17 cellular contexts compared by ENCODE assay signal in the genomic region with DNA sequence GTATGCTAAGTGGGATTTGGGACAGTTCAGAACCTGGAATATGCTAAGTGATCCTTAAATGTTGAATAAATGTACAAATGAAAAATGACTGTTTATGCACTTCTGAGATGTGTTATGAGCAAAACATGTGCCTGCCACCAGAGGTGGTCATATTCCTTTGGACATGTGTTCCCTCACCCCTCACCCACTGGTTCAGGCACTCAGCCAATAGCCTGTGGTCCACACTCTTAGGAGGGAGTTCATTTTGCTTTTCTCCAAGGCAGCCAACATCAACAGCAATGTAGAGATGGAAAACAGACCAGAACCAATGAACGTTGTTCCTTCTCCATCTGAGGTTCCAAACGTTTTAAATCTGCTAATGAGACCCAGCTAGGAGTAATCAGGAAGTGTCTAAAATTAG.
"Had no signal": no experiment of that assay in that cellular context is flagged by ENCODE, and none has a peak within 500 bp of the region (broad histone marks: within the 10 kb centered on the region; RNA-seq: fewer than 3 reads in every experiment).

No MANE protein-coding gene starts in this region.

- H3K4me3 Mint-ChIP-seq: activated CD4-positive, alpha-beta T cell treated with anti-CD3 and anti-CD28 coated beads, Interleukin-2, amount 10 ng/mL, durations not matched to agents 7 days and 5 days; activated naive CD4-positive, alpha-beta T cell treated with anti-CD3 and anti-CD28 coated beads for 36 hours; activated T-cell treated with anti-CD3 and anti-CD28 coated beads, Interleukin-2, amount 50 U/mL, for 4 hours; naive thymus-derived CD8-positive, alpha-beta T cell; stimulated activated effector memory CD8-positive, alpha-beta T cell treated with anti-CD3 and anti-CD28 coated beads, Interleukin-12 subunit alpha, Interleukin-12 subunit beta, amount 100 ng/mL, for 72 hours had no signal

- H3K4me1 Mint-ChIP-seq: stimulated activated effector memory CD8-positive, alpha-beta T cell treated with anti-CD3 and anti-CD28 coated beads, Interleukin-12 subunit alpha, Interleukin-12 subunit beta, amount 100 ng/mL, for 72 hours had no signal

- H3K27me3 ChIP-seq: cardiac muscle cell, gastrocnemius medialis, heart left ventricle, sigmoid colon, stomach had no signal

- H3K9me3 ChIP-seq: gastrocnemius medialis, heart left ventricle, left ventricle myocardium inferior, mucosa of descending colon, sigmoid colon, stomach had no signal

- H3K27ac ChIP-seq: cardiac muscle cell, epithelial cell of prostate, gastrocnemius medialis, heart left ventricle, left ventricle myocardium inferior, stomach had no signal

- DNase-seq: activated CD4-positive, alpha-beta T cell treated with anti-CD3 and anti-CD28 coated beads, Interleukin-2, amount 10 ng/mL, durations not matched to agents 7 days and 5 days; activated CD8-positive, alpha-beta memory T cell treated with anti-CD3 and anti-CD28 coated beads, Interleukin-2, amount 50 U/mL, for 4 hours; activated naive CD4-positive, alpha-beta T cell treated with anti-CD3 and anti-CD28 coated beads for 36 hours; activated T-cell treated with anti-CD3 and anti-CD28 coated beads, Interleukin-2, amount 50 U/mL, for 4 hours; gastrocnemius medialis; heart left ventricle; kidney glomerular epithelial cell; left ventricle myocardium inferior; mucosa of descending colon; naive thymus-derived CD8-positive, alpha-beta T cell; sigmoid colon; stimulated activated CD4-positive, alpha-beta T cell treated with anti-CD3 and anti-CD28 coated beads, Interleukin-4, amount 100 ng/mL, for 24 hours; stomach; trophoblast cell had no signal

- H3K27ac Mint-ChIP-seq: activated CD4-positive, alpha-beta T cell treated with anti-CD3 and anti-CD28 coated beads, Interleukin-2, amount 10 ng/mL, durations not matched to agents 7 days and 5 days; activated naive CD4-positive, alpha-beta T cell treated with anti-CD3 and anti-CD28 coated beads for 36 hours; naive thymus-derived CD8-positive, alpha-beta T cell; stimulated activated effector memory CD8-positive, alpha-beta T cell treated with anti-CD3 and anti-CD28 coated beads, Interleukin-12 subunit alpha, Interleukin-12 subunit beta, amount 100 ng/mL, for 72 hours had no signal

- H3K36me3 ChIP-seq: cardiac muscle cell, gastrocnemius medialis, heart left ventricle, left ventricle myocardium inferior, sigmoid colon, stomach had no signal

- H3K36me3 Mint-ChIP-seq: naive thymus-derived CD8-positive, alpha-beta T cell; stimulated activated effector memory CD8-positive, alpha-beta T cell treated with anti-CD3 and anti-CD28 coated beads, Interleukin-12 subunit alpha, Interleukin-12 subunit beta, amount 100 ng/mL, for 72 hours had no signal

- H3K4me3 ChIP-seq: cardiac muscle cell, gastrocnemius medialis, heart left ventricle, left ventricle myocardium inferior, mucosa of descending colon, sigmoid colon, stomach had no signal

- H3K9me3 Mint-ChIP-seq: activated CD4-positive, alpha-beta T cell treated with anti-CD3 and anti-CD28 coated beads, Interleukin-2, amount 10 ng/mL, durations not matched to agents 7 days and 5 days; activated naive CD4-positive, alpha-beta T cell treated with anti-CD3 and anti-CD28 coated beads for 36 hours; activated T-cell treated with anti-CD3 and anti-CD28 coated beads, Interleukin-2, amount 50 U/mL, for 4 hours; naive thymus-derived CD8-positive, alpha-beta T cell; stimulated activated effector memory CD8-positive, alpha-beta T cell treated with anti-CD3 and anti-CD28 coated beads, Interleukin-12 subunit alpha, Interleukin-12 subunit beta, amount 100 ng/mL, for 72 hours had no signal

- H3K4me1 ChIP-seq: gastrocnemius medialis, heart left ventricle, left ventricle myocardium inferior had no signal
